8 cellular contexts compared by ENCODE assay signal in genomic region chr9:121698627-121699270, GRCh38. TPM values are rescaled to one million over a fixed set of nuclear protein-coding genes. Genes with fewer than 3 reads are reported as not detected.
A peak's percentile ranks its signal among the peaks of the same experiment; 100 is the strongest.
DNase-seq lines count a peak whose midpoint lies in the region; ATAC-seq, FAIRE-seq and TF ChIP-seq lines count a peak whose summit lies in the region.

No MANE protein-coding gene starts in this region.

- no peak for FAIRE-seq in H54 (lab: Jason Lieb, UNC)
- FAIRE-seq in GM12892 (lab: Jason Lieb, UNC) = no peak
- FAIRE-seq in GM19239 (lab: Jason Lieb, UNC) = no peak

- H3K4me1 ChIP-seq in right lobe of liver = no peaks in the 10 kb centered on the region

- TF ChIP-seq POLR2A in H54 (IDR thresholded peaks at IDR 0.05; ENCODE audit: low read depth, low read length) = no peak; the same call in none of the 2 replicates
- no peak for TF ChIP-seq POLR2A in GM12892 (IDR thresholded peaks at IDR 0.05; ENCODE audit: low read depth, low read length)
- TF ChIP-seq POLR2A in right lobe of liver (IDR thresholded peaks at IDR 0.05) = no peak

- no peaks in the 10 kb centered on the region for H3K36me3 ChIP-seq in BJ (ENCODE audit: control insufficient read depth, insufficient read depth, low read length)
- H3K36me3 ChIP-seq in right lobe of liver = no peaks in the 10 kb centered on the region

- CTCF ChIA-PET in BJ (lab: Yijun Ruan, JAX) = interaction anchor here (0.7 to 4.9 kb wide), 16 partner anchors 9 to 297 kb away, joined by 3 to 34 read pairs (median 4); no protein-coding TSS in a partner anchor

- no peak overlapping the region for H3K27ac ChIP-seq in right lobe of liver

- DNase-seq in BJ (ENCODE audit: low read depth) (no peak), H54 (ENCODE audit: insufficient read length, low spot score) (peak; percentile 81), SK-MEL-5 (ENCODE audit: low read depth, low spot score) (peak; percentile 59), fibroblast of villous mesenchyme (ENCODE audit: low read depth) (no peak), retina (peak; percentile 63), GM12892 (ENCODE audit: insufficient read length) (no peak), GM19239 (ENCODE audit: insufficient read length, low spot score) (no peak), right lobe of liver (no peak)

- 10% methylated on average over 2 of the region's 89 CpGs for WGBS in right lobe of liver (ENCODE audit: insufficient coverage, low coverage, low lambda C conversion rate, missing lambda C conversion rate)

- no peak for TF ChIP-seq CTCF in BJ (IDR thresholded peaks at IDR 0.05; ENCODE audit: insufficient read depth, low read depth, low read length)
- no peak for TF ChIP-seq CTCF in fibroblast of villous mesenchyme (IDR thresholded peaks at IDR 0.05; ENCODE audit: insufficient read depth, low read depth, low read length)
- no peak for TF ChIP-seq CTCF in right lobe of liver (IDR thresholded peaks at IDR 0.05)

- ATAC-seq in right lobe of liver = no peak

- intact Hi-C loops in right lobe of liver (cut with DNase I) = no loop called here

- in situ Hi-C loops in SK-MEL-5 (cut with HindIII; ENCODE audit: low pct_unique_long_range_greater_than_20kb, low sequenced_read_pairs) = no loop called here

- H3K27me3 ChIP-seq in BJ (ENCODE audit: control insufficient read depth, insufficient read depth, low read length) (no peaks in the 10 kb centered on the region; the same call in 1 of the 2 replicates), right lobe of liver (no peaks in the 10 kb centered on the region)

- peak overlapping the region; percentile 69 for H3K4me3 ChIP-seq in BJ (ENCODE audit: low read depth, low read length)
- H3K4me3 ChIP-seq in fibroblast of villous mesenchyme (ENCODE audit: low read depth, low read length) = peak overlapping the region; percentile 67
- H3K4me3 ChIP-seq in right lobe of liver = peak overlapping the region in 1 of 3 donors; percentile 45

- POLR2A ChIA-PET in BJ (lab: Charles Lee) = interaction anchor here (0.5 kb wide), 1 partner anchor 426 kb away, joined by 3 read pairs; no protein-coding TSS in a partner anchor

- H3K9me3 ChIP-seq in right lobe of liver = no peaks in the 10 kb centered on the region

RNA-seq across cellular contexts. Expression of gene DAB2IP, which starts 47.3 kb away (rescaled TPM):
- 18.1 and 38.1 TPM in 2 replicates for polyA plus RNA-seq in BJ (2011; rRNA removed)
- polyA minus RNA-seq in BJ (2011; rRNA and poly(A)+ RNA removed) = 41.3 and 44.4 TPM in 2 replicates
- 13.4 and 14.1 TPM in 2 replicates for total RNA-seq in SK-MEL-5 (2014; rRNA removed; shearing (Covaris generic))
- polyA plus RNA-seq in SK-MEL-5 (2015; cell fraction: cytosol; rRNA removed) = 32.2 and 44.8 TPM in 2 replicates
- polyA plus RNA-seq in SK-MEL-5 (2015; cell fraction: nucleus; rRNA removed) = 18.9 and 21.4 TPM in 2 replicates
- total RNA-seq in fibroblast of villous mesenchyme (36.4 and 47.9 TPM in 2 replicates), right lobe of liver (10 to 100 TPM; 15.1 to 21.6 (median 19.0) TPM)
- 0.13 TPM for polyA plus RNA-seq in GM12892 (2012; ENCODE audit: missing spikeins)

Comparison
In these comparisons a context has a peak if more than half of its experiments do, and no peak if none do; other contexts are left out.
1. DNase-seq: peak in H54 (single experiment), SK-MEL-5 (single experiment) and retina (single experiment); none in BJ (single experiment), fibroblast of villous mesenchyme (single experiment), GM12892 (single experiment), GM19239 (single experiment) and right lobe of liver (0 of 3).